ENCODE assay signal across 1 cellular context in the genomic region with DNA sequence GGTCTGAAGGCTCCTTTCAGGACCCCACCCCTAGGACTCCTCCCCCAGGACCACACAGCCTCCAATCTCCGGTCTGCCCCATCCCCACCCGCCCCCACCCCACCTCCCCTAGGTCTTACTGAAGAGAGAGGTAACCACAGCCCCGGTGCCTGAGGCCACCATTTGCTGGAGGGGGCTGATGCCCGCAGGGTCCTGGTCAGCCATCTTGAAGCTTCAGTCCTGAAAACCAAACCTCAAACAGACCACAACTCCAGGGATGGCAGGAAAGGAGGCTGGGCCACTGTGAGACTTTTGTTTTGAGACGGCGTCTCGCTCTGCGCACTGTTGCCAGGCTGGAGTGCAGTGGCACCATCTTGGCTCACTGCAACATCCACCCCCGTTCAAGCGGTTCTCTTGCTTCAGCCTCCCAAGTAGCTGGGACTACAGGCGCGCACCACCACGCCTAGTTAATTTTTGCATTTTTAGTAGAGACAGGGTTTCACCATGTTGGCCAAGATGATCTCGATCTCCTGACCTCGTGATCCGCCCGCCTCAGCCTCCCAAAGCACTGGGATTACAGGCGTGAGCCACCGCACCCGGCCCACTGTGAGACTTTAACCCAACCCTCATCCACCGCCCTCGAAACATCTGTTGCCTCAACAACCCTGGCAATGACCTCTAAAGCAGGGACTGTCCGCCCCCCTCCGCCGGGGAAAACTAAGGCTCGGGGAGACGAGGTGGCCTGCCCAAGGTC.
TF ChIP-seq lines count a peak whose summit lies in the region.

No MANE protein-coding gene starts in this region.

TF ChIP-seq in endothelial cell of umbilical vein, 7 proteins besides CTCF, POLR2A, EP300 and RAD21:
- no peak for TF ChIP-seq GATA2 (IDR thresholded peaks at IDR 0.05; ENCODE audit: insufficient read depth, insufficient read length, low read depth, low read length)
- TF ChIP-seq, protein P1, sequence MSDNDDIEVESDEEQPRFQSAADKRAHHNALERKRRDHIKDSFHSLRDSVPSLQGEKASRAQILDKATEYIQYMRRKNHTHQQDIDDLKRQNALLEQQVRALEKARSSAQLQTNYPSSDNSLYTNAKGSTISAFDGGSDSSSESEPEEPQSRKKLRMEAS (IDR thresholded peaks at IDR 0.05; ENCODE audit: insufficient read depth, insufficient read length): no peak
- TF ChIP-seq EZH2 (IDR thresholded peaks at IDR 0.05; ENCODE audit: borderline replicate concordance, low read depth, low read length, severe bottlenecking): no peak
- no peak for TF ChIP-seq POLR2AphosphoS5 (IDR thresholded peaks at IDR 0.05; ENCODE audit: insufficient read depth, low read depth, low read length)
- TF ChIP-seq FOS (IDR thresholded peaks at IDR 0.05; ENCODE audit: borderline replicate concordance, insufficient read depth, low read length): no peak
- TF ChIP-seq MYC (IDR thresholded peaks at IDR 0.05; ENCODE audit: low read depth, low read length): no peak
TF ChIP-seq in endothelial cell of umbilical vein: peak in this region for 0.
